26 cellular contexts compared by ENCODE assay signal in genomic region chr9:592733-593132, GRCh38.
"Had no signal": no experiment of that assay in that cellular context is flagged by ENCODE, and none has a peak within 500 bp of the region (broad histone marks: within the 10 kb centered on the region; RNA-seq: fewer than 3 reads in every experiment).

No MANE protein-coding gene starts in this region.

- H3K27ac ChIP-seq: ascending aorta, SK-N-MC had no signal

- H3K9me3 ChIP-seq: ascending aorta had no signal

- FAIRE-seq: TTC549 had no signal

- H3K4me3 ChIP-seq: ascending aorta, SK-N-MC had no signal

- DNase-seq: activated B cell treated with CpG ODN at 0.5 μM for 24 hours; activated CD4-positive, alpha-beta T cell treated with anti-CD3 and anti-CD28 coated beads for 1 hour; activated CD4-positive, alpha-beta T cell treated with anti-CD3 and anti-CD28 coated beads, Interleukin-2, amount 10 ng/mL, durations not matched to agents 24 days and 14 days; activated CD4-positive, alpha-beta T cell treated with anti-CD3 and anti-CD28 coated beads, Interleukin-2, amount 50 U/mL, for 48 hours; activated CD8-positive, alpha-beta memory T cell treated with anti-CD3 and anti-CD28 coated beads, Interleukin-2, amount 10 ng/mL, durations not matched to agents 7 days and 5 days; activated effector memory CD4-positive, alpha-beta T cell treated with anti-CD3 and anti-CD28 coated beads, Interleukin-2, amount 50 U/mL, for 16 hours; activated naive CD4-positive, alpha-beta T cell treated with Interleukin-2 at 50 U/mL for 16 hours; activated naive CD8-positive, alpha-beta T cell treated with anti-CD3 and anti-CD28 coated beads, Interleukin-2, amount 50 U/mL, for 24 hours; activated T-cell treated with anti-CD3 and anti-CD28 coated beads, Interleukin-2, amount 50 U/mL, for 4 hours; amniotic stem cell; KG1; NCI-H1092; NCI-H1417; NCI-H1930; NCI-H345; NCI-H510A; NCI-H69; NK-92 treated with Interleukin-12 subunit alpha and Interleukin-12 subunit beta, amount 100 ng/mL, for 24 hours; OCI-M1; T-cell; T-helper 2 cell; T1000 had no signal

- ATAC-seq: activated CD8-positive, alpha-beta memory T cell treated with anti-CD3 and anti-CD28 coated beads, Interleukin-2, amount 10 ng/mL, durations not matched to agents 7 days and 5 days; activated naive CD4-positive, alpha-beta T cell treated with anti-CD3 and anti-CD28 coated beads, Interleukin-2, amount 50 U/mL, for 72 hours; activated naive CD8-positive, alpha-beta T cell treated with anti-CD3 and anti-CD28 coated beads, Interleukin-2, amount 50 U/mL, for 24 hours; activated T-cell treated with anti-CD3 and anti-CD28 coated beads, Interleukin-2, amount 50 U/mL, for 4 hours; T-cell had no signal

- H3K27me3 ChIP-seq: ascending aorta had no signal

- H3K36me3 ChIP-seq: ascending aorta had no signal
